ENCODE assay signal across 8 cellular contexts in genomic region chr11:32090774-32091370, GRCh38. TPM values are rescaled to one million over a fixed set of nuclear protein-coding genes. Genes with fewer than 3 reads are reported as not detected.
DNase-seq lines count a peak whose midpoint lies in the region; ATAC-seq and TF ChIP-seq lines count a peak whose summit lies in the region.

RCN1 (plus strand) TSS chr11:32091074; CDS start chr11:32091197, 123 bp downstream.

- peak within 1 kb of the TSS; percentile 53 for H3K9ac ChIP-seq in rectal smooth muscle tissue (ENCODE audit: low read length)

- H3K36me3 ChIP-seq in rectal smooth muscle tissue (ENCODE audit: control insufficient read depth, insufficient read depth, low read length) = no peaks in the 10 kb centered on the region

- H3K36me3 Mint-ChIP-seq in IgD-negative memory B cell = peaks cover 2% of the 10 kb centered on the region

- no peak for TF ChIP-seq CTCF in astrocyte of the cerebellum (IDR thresholded peaks at IDR 0.05; ENCODE audit: low read depth, low read length, missing control alignments)

- DNase-seq in EH (ENCODE audit: low read depth) (peak; percentile 89), astrocyte of the cerebellum (ENCODE audit: low read depth) (no peak), hepatic stellate cell (ENCODE audit: low spot score) (peak; percentile 74)
- DNase-seq in effector CD8-positive, alpha-beta T cell (lab: John Stamatoyannopoulos, UW) = no peak

- intact Hi-C loops in T-helper 1 cell treated with Interleukin-12 subunit alpha and Interleukin-12 subunit beta and Interleukin-4 antibody, amounts not matched to agents 30 ng/mL and 1 ng/mL, for 36 hours (cut with micrococcal nuclease) = loop anchor here (1.0 to 10.0 kb wide), 8 partner anchors 85 to 1766 kb away; partner anchors contain the start of genes ARL14EP, DCDC1, DNAJC24 and EIF3M

- peak within 1 kb of the TSS in 2 of 3 donors; percentile 78 to 95 for H3K27ac Mint-ChIP-seq in IgD-negative memory B cell

- H3K27me3 ChIP-seq in rectal smooth muscle tissue (ENCODE audit: control insufficient read depth, insufficient read depth, low read length) = no peaks in the 10 kb centered on the region

- in situ Hi-C loops in astrocyte of the cerebellum (cut with HindIII; ENCODE audit: low sequenced_read_pairs) = no loop called here

- no peaks in the 10 kb centered on the region for H3K9me3 Mint-ChIP-seq in IgD-negative memory B cell

- H3K4me1 Mint-ChIP-seq in IgD-negative memory B cell = peaks cover 0 to 8% (median 6%) of the 10 kb centered on the region in 3 donors

- peak; percentile 48 for ATAC-seq in GM21576 (IDR thresholded peaks at IDR 0.05; ENCODE audit: unreplicated experiment)

- peak within 1 kb of the TSS; percentile 75 for H3K27ac ChIP-seq in rectal smooth muscle tissue (ENCODE audit: low read depth, low read length)

- H3K4me1 ChIP-seq in rectal smooth muscle tissue (ENCODE audit: control insufficient read depth, insufficient read depth, low read length) = peaks cover 5% of the 10 kb centered on the region

- peak within 1 kb of the TSS; percentile 79 to 96 (median 89) for H3K4me3 Mint-ChIP-seq in IgD-negative memory B cell

- H3K4me3 ChIP-seq in astrocyte of the cerebellum (ENCODE audit: low read depth, low read length) (peak within 1 kb of the TSS; percentile 74), rectal smooth muscle tissue (ENCODE audit: low read length) (peak within 1 kb of the TSS; percentile 69)

- H3K27me3 Mint-ChIP-seq in IgD-negative memory B cell = peaks cover 11% of the 10 kb centered on the region

RNA-seq across cellular contexts. Expression of gene RCN1, which starts in this region (rescaled TPM):
- polyA plus RNA-seq in IgD-negative memory B cell = 4.9 TPM
- total RNA-seq in T-helper 1 cell treated with Interleukin-12 subunit alpha and Interleukin-12 subunit beta and Interleukin-4 antibody, amounts not matched to agents 30 ng/mL and 1 ng/mL, for 36 hours = 23.1 and 25.5 TPM in 2 replicates

Comparison
In these comparisons a context has a peak if more than half of its experiments do, and no peak if none do; other contexts are left out.
1. DNase-seq: peak in EH (single experiment) and hepatic stellate cell (single experiment); none in astrocyte of the cerebellum (single experiment) and effector CD8-positive, alpha-beta T cell (single experiment).